10 cellular contexts compared by ENCODE assay signal in the genomic region with DNA sequence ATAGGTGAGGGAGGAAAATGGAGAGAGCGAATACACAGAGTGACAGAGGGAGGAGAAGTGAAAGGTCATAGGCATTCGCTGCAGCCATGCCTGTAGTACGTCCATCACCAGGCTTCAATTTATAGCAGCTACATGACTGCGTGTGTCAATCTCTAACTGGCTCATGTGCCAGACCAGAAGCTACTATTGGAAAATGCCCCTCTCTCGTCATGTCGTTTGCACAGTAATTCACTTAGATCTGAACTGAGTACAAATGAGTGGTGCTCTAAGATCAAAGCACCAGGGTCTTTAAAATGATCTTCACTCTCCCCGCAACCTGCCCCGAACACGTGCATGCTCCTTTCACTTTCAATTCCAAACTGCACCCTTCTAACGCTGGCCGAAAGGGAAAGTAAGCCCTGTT. TPM values are rescaled to one million over a fixed set of nuclear protein-coding genes. Genes with fewer than 3 reads are reported as not detected.
DNase-seq lines count a peak whose midpoint lies in the region; ATAC-seq and TF ChIP-seq lines count a peak whose summit lies in the region.
"Had no signal": no experiment of that assay in that cellular context is flagged by ENCODE, and none has a peak within 500 bp of the region (broad histone marks: within the 10 kb centered on the region; RNA-seq: fewer than 3 reads in every experiment).

No MANE protein-coding gene starts in this region.

- peaks cover 16% of the 10 kb centered on the region for H3K4me1 ChIP-seq in CD4-positive, alpha-beta memory T cell (ENCODE audit: insufficient read depth, low read length)
- H3K4me1 ChIP-seq in adipocyte (ENCODE audit: control insufficient read depth, insufficient read depth, low read length): peaks cover 14% of the 10 kb centered on the region
- H3K4me1 ChIP-seq in sigmoid colon: no peaks in the 10 kb centered on the region
- H3K4me1 ChIP-seq in aorta (ENCODE audit: control insufficient read depth in 1 of 2, insufficient read depth in 2 of 2, low read length in 2 of 2): no peaks in the 10 kb centered on the region

- TF ChIP-seq EP300 in sigmoid colon (IDR thresholded peaks at IDR 0.05): no peak

- no peaks in the 10 kb centered on the region for H3K27me3 Mint-ChIP-seq in CD4-positive, alpha-beta memory T cell
- no peaks in the 10 kb centered on the region for H3K27me3 Mint-ChIP-seq in T-cell

- no peaks in the 10 kb centered on the region for H3K36me3 ChIP-seq in CD4-positive, alpha-beta memory T cell (ENCODE audit: insufficient read depth, low read length)
- H3K36me3 ChIP-seq in adipocyte (ENCODE audit: control insufficient read depth, insufficient read depth, low read length, severe bottlenecking): no peaks in the 10 kb centered on the region
- no peaks in the 10 kb centered on the region for H3K36me3 ChIP-seq in sigmoid colon
- H3K36me3 ChIP-seq in aorta (ENCODE audit: control insufficient read depth in 1 of 2, insufficient read depth in 2 of 2, low read length in 1 of 2): no peaks in the 10 kb centered on the region

- peak overlapping the region; percentile 25 for H3K27ac ChIP-seq in CD4-positive, alpha-beta memory T cell (ENCODE audit: low read depth, low read length)
- H3K27ac ChIP-seq in sigmoid colon (no peak overlapping the region), aorta (ENCODE audit: low read depth in 1 of 2, low read length in 2 of 2) (no peak overlapping the region)

- peaks cover 2 to 40% (median 32%) of the 10 kb centered on the region in 8 donors for H3K9me3 Mint-ChIP-seq in CD4-positive, alpha-beta memory T cell
- H3K9me3 Mint-ChIP-seq in T-cell: peaks cover 13 to 35% (median 16%) of the 10 kb centered on the region in 3 donors

- no peak for TF ChIP-seq CTCF in sigmoid colon (IDR thresholded peaks at IDR 0.05)

- H3K4me3 Mint-ChIP-seq in CD4-positive, alpha-beta memory T cell: peak overlapping the region; percentile 86 to 94 (median 91)
- peak overlapping the region; percentile 78 to 89 (median 79) for H3K4me3 Mint-ChIP-seq in T-cell

- H3K9me3 ChIP-seq in CD4-positive, alpha-beta memory T cell (ENCODE audit: control insufficient read depth in 1 of 2, low read length in 2 of 2): no peaks in the 10 kb centered on the region
- H3K9me3 ChIP-seq in adipocyte (ENCODE audit: control insufficient read depth, low read length) (peaks cover 24% of the 10 kb centered on the region), sigmoid colon (peaks cover 0 to 3% (median 1%) of the 10 kb centered on the region in 4 donors), aorta (ENCODE audit: control insufficient read depth, low read length) (no peaks in the 10 kb centered on the region)

- peak; percentile 40 to 65 (median 52) for DNase-seq in CD4-positive, alpha-beta memory T cell
- DNase-seq in T-cell (peak in 28 of 34 experiments; percentile 9 to 46 (median 24)), adipocyte (ENCODE audit: low read depth) (no peak), sigmoid colon (peak; percentile 45), aorta (no peak), cerebellar nuclear complex (lab: John Stamatoyannopoulos, UW) (no peak)
- DNase-seq: NCI-H1105 treated with DMSO at 0.1 percent for 48 hours had no signal

- ATAC-seq in T-cell (replicated peaks in 1 of 4) (peak; percentile 77 to 92 (median 88)), aorta (ENCODE audit: low FRiP score) (no peak), HG03460 (IDR thresholded peaks at IDR 0.05; ENCODE audit: unreplicated experiment) (no peak), HG03095 (IDR thresholded peaks at IDR 0.05; ENCODE audit: unreplicated experiment) (no peak)
- ATAC-seq: sciatic nerve had no signal

- 50 to 65% methylated on average over 11 of the region's 11 CpGs for WGBS in sigmoid colon, 2 donors
- 90 to 93% methylated on average over 11 of the region's 11 CpGs for WGBS in aorta, 2 donors

- H3K27me3 ChIP-seq in CD4-positive, alpha-beta memory T cell (ENCODE audit: insufficient read depth, low read length): no peaks in the 10 kb centered on the region
- no peaks in the 10 kb centered on the region for H3K27me3 ChIP-seq in adipocyte (replicated peaks; ENCODE audit: control insufficient read depth, insufficient read depth, low read length)
- H3K27me3 ChIP-seq in sigmoid colon: no peaks in the 10 kb centered on the region
- H3K27me3 ChIP-seq in aorta (ENCODE audit: control insufficient read depth in 1 of 2, insufficient read depth in 2 of 2, low read length in 1 of 2): no peaks in the 10 kb centered on the region

- peak overlapping the region; percentile 36 to 96 (median 93) for H3K27ac Mint-ChIP-seq in CD4-positive, alpha-beta memory T cell
- peak overlapping the region; percentile 89 to 90 for H3K27ac Mint-ChIP-seq in T-cell

- H3K36me3 Mint-ChIP-seq in CD4-positive, alpha-beta memory T cell: peaks cover 14 to 21% of the 10 kb centered on the region in 2 donors
- peaks cover 25% of the 10 kb centered on the region for H3K36me3 Mint-ChIP-seq in T-cell

- TF ChIP-seq POLR2A in sigmoid colon (IDR thresholded peaks at IDR 0.05): no peak

- peak overlapping the region; percentile 18 to 42 for H3K4me3 ChIP-seq in CD4-positive, alpha-beta memory T cell (ENCODE audit: low read length in 2 of 2)
- peak overlapping the region; percentile 14 for H3K4me3 ChIP-seq in adipocyte (ENCODE audit: low read length)
- no peak overlapping the region for H3K4me3 ChIP-seq in sigmoid colon
- no peak overlapping the region for H3K4me3 ChIP-seq in aorta (ENCODE audit: low read length in 2 of 2)

- no peak overlapping the region for H3K9ac ChIP-seq in adipocyte (ENCODE audit: low read length)

- CTCF ChIA-PET in CD4-positive, alpha-beta memory T cell (lab: Charles Lee; ENCODE audit: partially characterized antibody): interaction anchor here (1.0 kb wide), 1 partner anchor 189 kb away, joined by 3 read pairs; no protein-coding TSS in a partner anchor
- CTCF ChIA-PET in T-cell (lab: Charles Lee): interaction anchor here in 1 of 2 donors (0.6 kb wide), 1 partner anchor 907 kb away, joined by 3 read pairs; no protein-coding TSS in a partner anchor

- POLR2A ChIA-PET in CD4-positive, alpha-beta memory T cell (lab: Charles Lee; ENCODE audit: partially characterized antibody): no interaction called here
- POLR2A ChIA-PET in T-cell (lab: Charles Lee): no interaction called here

- peaks cover 8 to 27% (median 19%) of the 10 kb centered on the region in 4 donors for H3K4me1 Mint-ChIP-seq in CD4-positive, alpha-beta memory T cell
- H3K4me1 Mint-ChIP-seq in T-cell: peaks cover 8 to 33% (median 24%) of the 10 kb centered on the region in 3 donors

- intact Hi-C loops in CD4-positive, alpha-beta memory T cell (cut with micrococcal nuclease): no loop called here
- intact Hi-C loops in sigmoid colon (cut with DNase I) (no loop called here), aorta (cut with DNase I) (no loop called here)

RNA-seq across cellular contexts. Expression of a gene that starts 51.3 kb away (rescaled TPM):
- 1 to 10 TPM; 7.8 to 8.1 TPM for total RNA-seq in CD4-positive, alpha-beta memory T cell
- 1 to 10 TPM in 1 of 2 donors, under 1 TPM in 1; 0.26 to 1.3 TPM for polyA plus RNA-seq in CD4-positive, alpha-beta memory T cell
- total RNA-seq in T-cell: 10 to 100 TPM in 4 of 5 donors, 1 to 10 TPM in 1; 7.9 to 15.7 (median 11.6) TPM
- total RNA-seq in sigmoid colon: 10 to 100 TPM; 12.5 to 28.0 (median 13.8) TPM
- 10 to 100 TPM in 1 of 3 donors, 1 to 10 TPM in 2; 1.8 to 11.9 (median 2.8) TPM for polyA plus RNA-seq in sigmoid colon
- 10 to 100 TPM; 30.6 to 40.1 TPM for total RNA-seq in aorta
- 10 to 100 TPM in 1 of 2 donors, 1 to 10 TPM in 1; 7.9 to 18.8 TPM for polyA plus RNA-seq in aorta

Comparison
In these comparisons a context has a peak if more than half of its experiments do, and no peak if none do; other contexts are left out.
1. DNase-seq: peak in CD4-positive, alpha-beta memory T cell (5 of 5), T-cell (28 of 34) and sigmoid colon (single experiment); none in adipocyte (single experiment), aorta (0 of 2) and cerebellar nuclear complex (0 of 2).
2. H3K4me3 ChIP-seq: peak in CD4-positive, alpha-beta memory T cell (2 of 2) and adipocyte (single experiment); none in sigmoid colon (0 of 4) and aorta (0 of 2).
3. ATAC-seq: peak in T-cell (4 of 4); none in aorta (single experiment), HG03460 (single experiment) and HG03095 (single experiment).